Comparison of ENCODE assay signal across 11 cellular contexts in the genomic region with DNA sequence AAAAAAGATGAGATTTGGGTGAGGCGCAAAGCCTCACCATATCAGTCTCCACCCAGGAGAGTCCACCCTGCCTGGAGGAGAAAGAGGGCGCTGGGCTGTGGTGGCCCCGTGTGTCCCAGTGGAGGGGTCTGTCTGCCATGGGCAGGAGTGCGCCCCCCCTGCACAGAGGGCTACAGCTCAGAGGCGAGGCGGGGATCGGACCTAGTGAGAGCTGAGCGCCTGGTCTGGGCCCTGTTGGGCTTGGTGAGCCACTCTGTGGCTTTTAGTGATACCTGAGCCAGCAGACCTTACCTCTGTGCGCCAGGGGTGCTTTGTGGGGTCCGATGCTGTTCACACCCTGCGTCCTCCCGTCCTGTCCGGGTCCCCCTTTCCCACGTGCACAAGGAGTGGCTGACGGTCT. TPM values are rescaled to one million over a fixed set of nuclear protein-coding genes. Genes with fewer than 3 reads are reported as not detected.
DNase-seq lines count a peak whose midpoint lies in the region; ATAC-seq and TF ChIP-seq lines count a peak whose summit lies in the region.
"Had no signal": no experiment of that assay in that cellular context is flagged by ENCODE, and none has a peak within 500 bp of the region (broad histone marks: within the 10 kb centered on the region; RNA-seq: fewer than 3 reads in every experiment).

No MANE protein-coding gene starts in this region.

- H3K27ac Mint-ChIP-seq in activated CD4-positive, alpha-beta T cell treated with anti-CD3 and anti-CD28 coated beads, Interleukin-2, amount 10 ng/mL, durations not matched to agents 7 days and 5 days: peak overlapping the region; percentile 84
- peak overlapping the region; percentile 23 for H3K27ac Mint-ChIP-seq in activated naive CD8-positive, alpha-beta T cell treated with anti-CD3 and anti-CD28 coated beads, Interleukin-2, amount 50 U/mL, for 24 hours
- H3K27ac Mint-ChIP-seq in endothelial cell (ENCODE audit: unreplicated experiment): no peak overlapping the region

- no peak overlapping the region for H4K5ac ChIP-seq in IMR-90 (ENCODE audit: low read depth, low read length)

- no peak overlapping the region for H2BK20ac ChIP-seq in IMR-90 (ENCODE audit: low read depth, low read length)

- peak overlapping the region; percentile 75 for H2AFZ ChIP-seq in IMR-90 (replicated peaks; ENCODE audit: low read length, poor library complexity)

- intact Hi-C loops in IMR-90 (cut with micrococcal nuclease): loop anchor here (5.0 to 10.0 kb wide), 2 partner anchors 565 to 1762 kb away; no protein-coding TSS in a partner anchor

- H3K9me3 ChIP-seq in IMR-90 (ENCODE audit: control insufficient read depth, insufficient read depth, low read length) (no peaks in the 10 kb centered on the region), skeletal muscle satellite cell (replicated peaks; ENCODE audit: low read length) (no peaks in the 10 kb centered on the region)
- H3K9me3 ChIP-seq: A549, MG63, thyroid gland had no signal

- H3K4ac ChIP-seq in IMR-90 (ENCODE audit: low read depth, low read length): no peak overlapping the region; the same call in 1 of the 2 replicates

- H3K4me3 ChIP-seq in IMR-90 (ENCODE audit: insufficient read depth, low read depth, low read length) (no peak overlapping the region), skeletal muscle satellite cell (ENCODE audit: low read length) (no peak overlapping the region)
- H3K4me3 ChIP-seq: A549, MG63, thyroid gland had no signal

- peak overlapping the region; percentile 75 to 76; a peak in 1 of 4 replicates for H4K8ac ChIP-seq in IMR-90 (ENCODE audit: low read depth in 2 of 2, low read length in 2 of 2)

- peaks cover 6% of the 10 kb centered on the region for H3K4me1 ChIP-seq in IMR-90 (ENCODE audit: control insufficient read depth, insufficient read depth, low read length)
- peaks cover 13% of the 10 kb centered on the region for H3K4me1 ChIP-seq in skeletal muscle satellite cell (ENCODE audit: control insufficient read depth, insufficient read depth, low read length)

- CTCF ChIA-PET in activated CD4-positive, alpha-beta T cell treated with anti-CD3 and anti-CD28 coated beads, Interleukin-2, amount 10 ng/mL, durations not matched to agents 7 days and 5 days (lab: Charles Lee): interaction anchor here (0.6 kb wide), 1 partner anchor 85 kb away, joined by 3 read pairs; no protein-coding TSS in a partner anchor
- CTCF ChIA-PET in IMR-90 (lab: Yijun Ruan, JAX): no interaction called here

- H3K79me1 ChIP-seq in IMR-90 (ENCODE audit: low read depth in 1 of 2, low read length in 2 of 2): no peaks in the 10 kb centered on the region

- dilution Hi-C loops in IMR-90 (cut with HindIII; ENCODE audit: low sequenced_read_pairs, unreplicated experiment): no loop called here

- H3K9ac ChIP-seq in IMR-90 (ENCODE audit: low read depth, low read length): no peak overlapping the region
- no peak overlapping the region for H3K9ac ChIP-seq in skeletal muscle satellite cell (ENCODE audit: low read depth, low read length)

- no peak overlapping the region for H3K18ac ChIP-seq in IMR-90 (ENCODE audit: low read depth, low read length)

- H2BK120ac ChIP-seq in IMR-90 (ENCODE audit: low read depth, low read length): no peak overlapping the region

- peaks cover 9% of the 10 kb centered on the region for H4K20me1 ChIP-seq in IMR-90 (ENCODE audit: insufficient read depth, low read length)

- H3K4me2 ChIP-seq in IMR-90 (ENCODE audit: low read depth, low read length) (no peak overlapping the region), skeletal muscle satellite cell (ENCODE audit: low read length) (peak overlapping the region; percentile 0)
- H3K4me2 ChIP-seq: A549 had no signal

- H3K9me1 ChIP-seq in IMR-90 (ENCODE audit: insufficient read depth, low read length): peaks cover 23% of the 10 kb centered on the region

- H2AK5ac ChIP-seq in IMR-90 (ENCODE audit: low read depth, low read length): 0 out of 2 replicates have a peak overlapping the region, but pooled peaks have one; percentile 21

- H3K9me3 Mint-ChIP-seq in activated CD4-positive, alpha-beta T cell treated with anti-CD3 and anti-CD28 coated beads, Interleukin-2, amount 10 ng/mL, durations not matched to agents 7 days and 5 days: no peaks in the 10 kb centered on the region
- no peaks in the 10 kb centered on the region for H3K9me3 Mint-ChIP-seq in activated naive CD8-positive, alpha-beta T cell treated with anti-CD3 and anti-CD28 coated beads, Interleukin-2, amount 50 U/mL, for 24 hours
- H3K9me3 Mint-ChIP-seq in endothelial cell (ENCODE audit: unreplicated experiment): no peaks in the 10 kb centered on the region

- no peak overlapping the region for H4K91ac ChIP-seq in IMR-90 (ENCODE audit: insufficient read depth, low read depth, low read length)

- H3K27me3 Mint-ChIP-seq in activated CD4-positive, alpha-beta T cell treated with anti-CD3 and anti-CD28 coated beads, Interleukin-2, amount 10 ng/mL, durations not matched to agents 7 days and 5 days: no peaks in the 10 kb centered on the region
- H3K27me3 Mint-ChIP-seq in activated naive CD8-positive, alpha-beta T cell treated with anti-CD3 and anti-CD28 coated beads, Interleukin-2, amount 50 U/mL, for 24 hours: no peaks in the 10 kb centered on the region
- peaks cover 5% of the 10 kb centered on the region for H3K27me3 Mint-ChIP-seq in endothelial cell (ENCODE audit: unreplicated experiment)

- BruUV-seq in IMR-90 (replicated peaks; lab: Mats Ljungman, UMichigan): no TSS peak

- H3K14ac ChIP-seq in IMR-90 (replicated peaks; ENCODE audit: low read depth, low read length): peak overlapping the region; percentile 59; the same call in 1 of the 2 replicates

- H3K4me1 Mint-ChIP-seq in activated CD4-positive, alpha-beta T cell treated with anti-CD3 and anti-CD28 coated beads, Interleukin-2, amount 10 ng/mL, durations not matched to agents 7 days and 5 days: peaks cover 57% of the 10 kb centered on the region
- H3K4me1 Mint-ChIP-seq in activated naive CD8-positive, alpha-beta T cell treated with anti-CD3 and anti-CD28 coated beads, Interleukin-2, amount 50 U/mL, for 24 hours: peaks cover 33% of the 10 kb centered on the region
- peaks cover 28% of the 10 kb centered on the region for H3K4me1 Mint-ChIP-seq in endothelial cell (ENCODE audit: unreplicated experiment)

- POLR2A ChIA-PET in activated CD4-positive, alpha-beta T cell treated with anti-CD3 and anti-CD28 coated beads, Interleukin-2, amount 10 ng/mL, durations not matched to agents 7 days and 5 days (lab: Charles Lee): no interaction called here
- POLR2A ChIA-PET in IMR-90 (lab: Charles Lee; ENCODE audit: unreplicated experiment): no interaction called here

- ATAC-seq in IMR-90 (ENCODE audit: low read depth): no peak
- ATAC-seq in activated naive CD8-positive, alpha-beta T cell treated with anti-CD3 and anti-CD28 coated beads, Interleukin-2, amount 50 U/mL, for 24 hours: no peak

- no peak for TF ChIP-seq RAD21 in IMR-90 (IDR thresholded peaks at IDR 0.05; ENCODE audit: low read length)

- no peaks in the 10 kb centered on the region for H3K36me3 ChIP-seq in IMR-90 (ENCODE audit: control insufficient read depth, insufficient read depth, low read length)
- H3K36me3 ChIP-seq in skeletal muscle satellite cell (ENCODE audit: insufficient read depth, low read length): no peaks in the 10 kb centered on the region
- H3K36me3 ChIP-seq: MG63, thyroid gland had no signal

- H3K4me3 Mint-ChIP-seq in activated CD4-positive, alpha-beta T cell treated with anti-CD3 and anti-CD28 coated beads, Interleukin-2, amount 10 ng/mL, durations not matched to agents 7 days and 5 days: peak overlapping the region; percentile 57
- peak overlapping the region; percentile 46 for H3K4me3 Mint-ChIP-seq in activated naive CD8-positive, alpha-beta T cell treated with anti-CD3 and anti-CD28 coated beads, Interleukin-2, amount 50 U/mL, for 24 hours
- no peak overlapping the region for H3K4me3 Mint-ChIP-seq in endothelial cell (ENCODE audit: unreplicated experiment)

- no peak overlapping the region for H2BK5ac ChIP-seq in IMR-90 (ENCODE audit: low read depth, low read length, poor library complexity, severe bottlenecking)

- H3K56ac ChIP-seq in IMR-90 (ENCODE audit: extremely low read depth, insufficient read depth, low read length): no peak overlapping the region

- no peak overlapping the region for H3K27ac ChIP-seq in IMR-90 (ENCODE audit: insufficient read depth, low read length)
- H3K27ac ChIP-seq: A549, thyroid gland had no signal

- no peak overlapping the region for H3K23ac ChIP-seq in IMR-90 (ENCODE audit: low read depth, low read length)

- peak overlapping the region; percentile 26 for H2AK9ac ChIP-seq in IMR-90 (replicated peaks; ENCODE audit: low read depth, low read length, poor library complexity)

- no peak for DNase-seq in activated CD4-positive, alpha-beta T cell treated with anti-CD3 and anti-CD28 coated beads, Interleukin-2, amount 10 ng/mL, durations not matched to agents 7 days and 5 days
- no peak for DNase-seq in activated CD4-positive, alpha-beta T cell treated with anti-CD3 and anti-CD28 coated beads for 4 hours
- DNase-seq in IMR-90: no peak
- DNase-seq in activated naive CD8-positive, alpha-beta T cell treated with anti-CD3 and anti-CD28 coated beads, Interleukin-2, amount 50 U/mL, for 24 hours: no peak
- no peak for DNase-seq in endothelial cell (ENCODE audit: low spot score)
- no peak for DNase-seq in NCI-H1694 treated with DMSO at 0.1 percent for 48 hours (lab: John Stamatoyannopoulos, UW)
- no peak for DNase-seq in middle frontal gyrus (ENCODE audit: extremely low spot score, low spot score)
- DNase-seq: MG63 had no signal

- no peaks in the 10 kb centered on the region for H3K36me3 Mint-ChIP-seq in activated CD4-positive, alpha-beta T cell treated with anti-CD3 and anti-CD28 coated beads, Interleukin-2, amount 10 ng/mL, durations not matched to agents 7 days and 5 days (ENCODE audit: low read depth)
- no peaks in the 10 kb centered on the region for H3K36me3 Mint-ChIP-seq in activated naive CD8-positive, alpha-beta T cell treated with anti-CD3 and anti-CD28 coated beads, Interleukin-2, amount 50 U/mL, for 24 hours (ENCODE audit: low read depth)
- H3K36me3 Mint-ChIP-seq in endothelial cell (ENCODE audit: low read depth, unreplicated experiment): no peaks in the 10 kb centered on the region

- in situ Hi-C loops in IMR-90 (cut with MboI; ENCODE audit: low sequenced_read_pairs): loop anchor here (25.0 kb wide), 2 partner anchors 1767 to 1892 kb away; no protein-coding TSS in a partner anchor

- TF ChIP-seq POLR2A in IMR-90 (IDR thresholded peaks at IDR 0.05; ENCODE audit: low read depth, low read length): no peak

- no peak for TF ChIP-seq CTCF in IMR-90 (conservative IDR thresholded peaks at IDR 0.05; ENCODE audit: low read depth, low read length)
- TF ChIP-seq CTCF in endothelial cell (IDR thresholded peaks at IDR 0.05; ENCODE audit: unreplicated experiment): no peak

- 98% methylated on average over 7 of the region's 15 CpGs; no CpG with 5 or more reads in 1 of the 2 experiments for WGBS in IMR-90 (ENCODE audit: extremely low coverage in 2 of 2, insufficient read length in 1 of 2), 2 experiments

- H2BK15ac ChIP-seq in IMR-90 (ENCODE audit: low read depth, low read length): no peak overlapping the region

- no peaks in the 10 kb centered on the region for H3K27me3 ChIP-seq in IMR-90 (ENCODE audit: control insufficient read depth, insufficient read depth, low read length)
- no peaks in the 10 kb centered on the region for H3K27me3 ChIP-seq in skeletal muscle satellite cell (ENCODE audit: control insufficient read depth, insufficient read depth, low read length)
- H3K27me3 ChIP-seq: MG63, thyroid gland had no signal

RNA-seq across cellular contexts. Expression of a gene that starts 25.9 kb away (rescaled TPM):
- total RNA-seq in activated CD4-positive, alpha-beta T cell treated with anti-CD3 and anti-CD28 coated beads, Interleukin-2, amount 10 ng/mL, durations not matched to agents 7 days and 5 days: 10 to 100 TPM; 16.2 to 17.1 TPM
- 14.3 and 14.4 TPM in 2 replicates for total RNA-seq in IMR-90 (2012; rRNA removed)
- 89.0 and 93.9 TPM in 2 replicates for polyA plus RNA-seq in IMR-90 (2012; rRNA removed)
- polyA plus RNA-seq in IMR-90 (2012; cell fraction: cytosol; rRNA removed): 41.2 and 78.7 TPM in 2 replicates
- polyA plus RNA-seq in IMR-90 (2012; cell fraction: nucleus; rRNA removed; ENCODE audit: low replicate concordance): 60.2 and 62.3 TPM in 2 replicates
- total RNA-seq in skeletal muscle satellite cell (2012; rRNA removed): 22.3 and 25.1 TPM in 2 replicates
- total RNA-seq in endothelial cell (ENCODE audit: unreplicated experiment): 105 TPM
